In genomic region chr9:720239-720881, GRCh38 we compare ENCODE assay signal across 20 cellular contexts.
DNase-seq lines count a peak whose midpoint lies in the region; FAIRE-seq and TF ChIP-seq lines count a peak whose summit lies in the region.
"Had no signal": no experiment of that assay in that cellular context is flagged by ENCODE, and none has a peak within 500 bp of the region (broad histone marks: within the 10 kb centered on the region; RNA-seq: fewer than 3 reads in every experiment).

No MANE protein-coding gene starts in this region.

- DNase-seq in H54 (ENCODE audit: insufficient read length, low spot score), result no peak
- DNase-seq in NB4 (ENCODE audit: low read depth), result peak; percentile 55
- DNase-seq in right atrium auricular region (ENCODE audit: low spot score), result no peak
- no peak for DNase-seq in sigmoid colon
- DNase-seq in foreskin fibroblast, result no peak
- no peak for DNase-seq in COR-L47 (lab: John Stamatoyannopoulos, UW)
- no peak for DNase-seq in NCI-H526 treated with DMSO at 0.1 percent for 48 hours (lab: John Stamatoyannopoulos, UW)
- DNase-seq in NCI-H2171 treated with DMSO at 0.1 percent for 48 hours (lab: John Stamatoyannopoulos, UW), result no peak
- DNase-seq: activated CD8-positive, alpha-beta memory T cell treated with anti-CD3 and anti-CD28 coated beads for 24 hours; activated T-cell treated with anti-CD3 and anti-CD28 coated beads, Interleukin-2, amount 50 U/mL, for 72 hours; colonic mucosa; hypothalamus; kidney glomerular epithelial cell; NCI-H1092; NCI-H69; stimulated activated CD4-positive, alpha-beta T cell treated with anti-CD3 and anti-CD28 coated beads, Interleukin-15, amount 100 ng/mL, for 24 hours; transverse colon had no signal

- H3K4me3 ChIP-seq in NB4 (ENCODE audit: low read depth, low read length) (no peak overlapping the region), right atrium auricular region (no peak overlapping the region), sigmoid colon (no peak overlapping the region), foreskin fibroblast (ENCODE audit: low read depth in 1 of 2, low read length in 2 of 2) (no peak overlapping the region)
- H3K4me3 ChIP-seq: colonic mucosa, SK-N-MC, transverse colon had no signal

- intact Hi-C loops in sigmoid colon (cut with DNase I), result no loop called here

- FAIRE-seq in H54 (lab: Jason Lieb, UNC), result peak; percentile 45
- FAIRE-seq: GM18507 had no signal

- H3K4me1 ChIP-seq in right atrium auricular region (peaks cover 0 to 73% of the 10 kb centered on the region in 2 donors), sigmoid colon (peaks cover 0 to 64% (median 49%) of the 10 kb centered on the region in 4 donors)
- H3K4me1 ChIP-seq: colonic mucosa had no signal

- TF ChIP-seq CTCF in NB4 (IDR thresholded peaks at IDR 0.05; ENCODE audit: low read depth, low read length) (no peak), right atrium auricular region (IDR thresholded peaks at IDR 0.05) (no peak), sigmoid colon (IDR thresholded peaks at IDR 0.05) (no peak), foreskin fibroblast (IDR thresholded peaks at IDR 0.05; ENCODE audit: low read depth, low read length) (no peak)

- 56 to 77% methylated on average over 5 of the region's 5 CpGs for WGBS in sigmoid colon, 2 donors

- TF ChIP-seq POLR2A in H54 (IDR thresholded peaks at IDR 0.05; ENCODE audit: low read depth, low read length) (no peak), NB4 (IDR thresholded peaks at IDR 0.05; ENCODE audit: extremely low read depth, insufficient read length) (no peak), sigmoid colon (IDR thresholded peaks at IDR 0.05) (no peak)

- TF ChIP-seq EP300 in sigmoid colon (IDR thresholded peaks at IDR 0.05), result no peak

- peaks cover 12% of the 10 kb centered on the region for H3K36me3 ChIP-seq in right atrium auricular region
- H3K36me3 ChIP-seq in sigmoid colon, result peaks cover 0 to 6% (median 2%) of the 10 kb centered on the region in 4 donors
- H3K36me3 ChIP-seq: colonic mucosa had no signal

- H3K9me3 ChIP-seq in right atrium auricular region (no peaks in the 10 kb centered on the region), sigmoid colon (no peaks in the 10 kb centered on the region)
- H3K9me3 ChIP-seq: colonic mucosa, transverse colon had no signal

- H3K27me3 ChIP-seq in right atrium auricular region (no peaks in the 10 kb centered on the region), sigmoid colon (no peaks in the 10 kb centered on the region)
- H3K27me3 ChIP-seq: colonic mucosa, transverse colon had no signal

- peak overlapping the region; percentile 60 to 88 for H3K27ac ChIP-seq in right atrium auricular region
- peak overlapping the region; percentile 13 to 90 (median 66) for H3K27ac ChIP-seq in sigmoid colon
- H3K27ac ChIP-seq: colonic mucosa, KMS-11, SK-N-MC had no signal
